ENCODE assay signal across 8 cellular contexts in the genomic region with DNA sequence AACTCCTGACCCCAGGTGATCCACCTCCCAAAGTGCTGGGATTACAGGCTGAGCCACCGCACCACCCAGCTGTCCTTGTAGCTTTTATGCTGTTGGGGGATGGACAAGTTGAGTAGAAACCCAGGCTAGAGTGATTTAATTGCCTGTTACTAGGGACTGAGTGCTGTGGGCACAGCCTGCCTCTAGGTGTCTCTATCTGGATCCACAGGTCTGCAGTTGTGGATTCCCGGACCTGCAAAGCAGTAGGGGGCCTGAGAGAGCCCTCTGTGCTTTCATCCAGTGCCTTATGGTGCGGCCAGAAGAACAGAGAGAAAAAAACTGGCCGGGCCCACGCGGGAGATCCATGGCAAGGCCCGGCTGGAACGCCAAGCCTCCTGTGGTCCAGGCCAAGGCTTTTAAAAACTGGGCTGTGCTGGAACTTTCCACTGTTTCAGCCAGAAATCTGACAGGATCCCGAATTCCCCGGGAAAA. TPM values are rescaled to one million over a fixed set of nuclear protein-coding genes. Genes with fewer than 3 reads are reported as not detected.
DNase-seq lines count a peak whose midpoint lies in the region; ATAC-seq and TF ChIP-seq lines count a peak whose summit lies in the region.

No MANE protein-coding gene starts in this region.

- ATAC-seq in Right ventricle myocardium inferior = peak; percentile 69
- ATAC-seq in GM21515 (IDR thresholded peaks at IDR 0.05; ENCODE audit: unreplicated experiment) = no peak

- intact Hi-C loops in Right ventricle myocardium inferior (cut with DNase I) = no loop called here
- intact Hi-C loops in cardiac septum (cut with DNase I) = no loop called here

- peak overlapping the region; percentile 57 for H3K27ac ChIP-seq in substantia nigra (ENCODE audit: low read depth, low read length, poor library complexity, severe bottlenecking)

- H3K4me3 ChIP-seq in kidney epithelial cell (ENCODE audit: low read depth, low read length) = no peak overlapping the region

- H3K36me3 ChIP-seq in kidney epithelial cell (ENCODE audit: control insufficient read depth, insufficient read depth, low read length) = peaks cover 2% of the 10 kb centered on the region

- H3K27me3 ChIP-seq in kidney epithelial cell (ENCODE audit: control insufficient read depth, insufficient read depth, low read length) = no peaks in the 10 kb centered on the region

- in situ Hi-C loops in T47D (cut with HindIII; ENCODE audit: low pct_unique_long_range_greater_than_20kb, low sequenced_read_pairs) = no loop called here

- TF ChIP-seq CTCF in kidney epithelial cell (IDR thresholded peaks at IDR 0.05; ENCODE audit: insufficient read depth, low read length, poor library complexity, severe bottlenecking) = peak; percentile 95

- peak; percentile 77 for DNase-seq in Right ventricle myocardium inferior (ENCODE audit: missing footprints)
- DNase-seq in cardiac septum (ENCODE audit: low spot score) = no peak
- DNase-seq in NCI-H345 (lab: John Stamatoyannopoulos, UW) = peak; percentile 61
- peak; percentile 85 to 91 for DNase-seq in T47D (ENCODE audit: low read depth in 1 of 2, low spot score in 1 of 2)
- peak; percentile 65 for DNase-seq in kidney epithelial cell (ENCODE audit: low read depth)
- peak in 35 of 49 donors; percentile 22 to 84 (median 57) for DNase-seq in substantia nigra (lab: John Stamatoyannopoulos, UW)
- no peak for DNase-seq in NOMO-1 treated with dmso at 0.1 percent for 144 hours (lab: John Stamatoyannopoulos, UW; ENCODE audit: unreplicated experiment)

RNA-seq across cellular contexts. Expression of gene SIRPA, which starts 5.1 kb away (rescaled TPM):
- total RNA-seq in Right ventricle myocardium inferior = 20.9 TPM
- total RNA-seq in cardiac septum = 45.8 TPM
- 40.6 and 50.2 TPM in 2 replicates for total RNA-seq in kidney epithelial cell

Comparison
In these comparisons a context has a peak if more than half of its experiments do, and no peak if none do; other contexts are left out.
1. DNase-seq: peak in Right ventricle myocardium inferior (single experiment), NCI-H345 (single experiment), T47D (2 of 2), kidney epithelial cell (single experiment) and substantia nigra (35 of 49); none in cardiac septum (single experiment) and NOMO-1 treated with dmso at 0.1 percent for 144 hours (single experiment).